In genomic region chr17:4624406-4624805, GRCh38 we compare ENCODE assay signal across 10 cellular contexts. TPM values are rescaled to one million over a fixed set of nuclear protein-coding genes. Genes with fewer than 3 reads are reported as not detected.
"Had no signal": no experiment of that assay in that cellular context is flagged by ENCODE, and none has a peak within 500 bp of the region (broad histone marks: within the 10 kb centered on the region; RNA-seq: fewer than 3 reads in every experiment).

No MANE protein-coding gene starts in this region.

RNA-seq across cellular contexts. Expression of gene ALOX15, which starts 17.1 kb away (rescaled TPM):
- total RNA-seq: activated B cell treated with CpG ODN at 0.5 μM for 24 hours; activated CD4-positive, alpha-beta T cell treated with anti-CD3 and anti-CD28 coated beads, Interleukin-2, amount 10 ng/mL, durations not matched to agents 24 days and 14 days; activated CD8-positive, alpha-beta memory T cell treated with anti-CD3 and anti-CD28 coated beads, Interleukin-2, amount 10 ng/mL, durations not matched to agents 7 days and 5 days; activated T-helper 1 cell treated with anti-CD3 and anti-CD28 coated beads, Interleukin-12 subunit alpha, Interleukin-12 subunit beta, Interleukin-2, Interleukin-4 antibody, amounts not matched to agents 30 ng/mL and 10 ng/mL and 1 ng/mL, durations not matched to agents 14 hours and 24 hours and 36 hours; ascending aorta; body of pancreas; MCF 10A; RPMI7951 had no signal

RNA-seq across cellular contexts. Expression of gene SMTNL2, which starts 40.1 kb away (rescaled TPM):
- total RNA-seq: activated B cell treated with CpG ODN at 0.5 μM for 24 hours; activated CD4-positive, alpha-beta T cell treated with anti-CD3 and anti-CD28 coated beads, Interleukin-2, amount 10 ng/mL, durations not matched to agents 24 days and 14 days; activated CD8-positive, alpha-beta memory T cell treated with anti-CD3 and anti-CD28 coated beads, Interleukin-2, amount 10 ng/mL, durations not matched to agents 7 days and 5 days; activated T-helper 1 cell treated with anti-CD3 and anti-CD28 coated beads, Interleukin-12 subunit alpha, Interleukin-12 subunit beta, Interleukin-2, Interleukin-4 antibody, amounts not matched to agents 30 ng/mL and 10 ng/mL and 1 ng/mL, durations not matched to agents 14 hours and 24 hours and 36 hours; MCF 10A; OCI-LY7; RPMI7951; T-helper 17 cell had no signal
